In the genomic region with DNA sequence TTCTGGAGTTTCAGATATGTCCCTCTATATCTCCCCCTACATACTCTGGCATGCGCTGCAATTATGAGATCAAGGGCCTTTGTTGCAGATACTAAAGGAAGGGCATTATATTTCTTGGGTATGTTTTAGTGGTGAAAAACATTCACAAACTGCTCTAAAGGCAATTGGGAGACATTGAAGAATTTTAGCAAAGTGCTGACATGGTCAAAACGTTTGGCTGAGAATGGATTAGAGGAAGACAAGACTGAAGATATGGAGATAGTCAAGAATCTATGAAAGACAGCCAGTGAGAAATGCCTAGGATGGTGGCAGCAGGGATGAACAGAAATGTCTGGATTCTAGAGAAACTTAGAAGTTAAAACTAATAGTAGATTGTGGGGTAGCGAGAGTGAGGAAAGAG, we compare ENCODE assay signal across 22 cellular contexts.
DNase-seq lines count a peak whose midpoint lies in the region; ATAC-seq, FAIRE-seq and TF ChIP-seq lines count a peak whose summit lies in the region.
"Had no signal": no experiment of that assay in that cellular context is flagged by ENCODE, and none has a peak within 500 bp of the region (broad histone marks: within the 10 kb centered on the region; RNA-seq: fewer than 3 reads in every experiment).

No MANE protein-coding gene starts in this region.

- no peak for TF ChIP-seq EP300 in K562 (IDR thresholded peaks at IDR 0.05; ENCODE audit: low read length)

- 13% methylated on average over 3 of the region's 3 CpGs for WGBS in K562 (ENCODE audit: insufficient coverage, low coverage, missing lambda C conversion rate)
- WGBS in spleen, 5 donors, result 80 to 88% (median 84%) methylated on average over 3 of the region's 3 CpGs

- intact Hi-C loops in HCT116 (cut with micrococcal nuclease) (no loop called here), K562 (cut with micrococcal nuclease) (no loop called here), spleen (cut with DNase I; ENCODE audit: low total_unique reads) (no loop called here)

- H3K4me1 ChIP-seq in HCT116 (ENCODE audit: control insufficient read depth in 1 of 2, insufficient read depth in 2 of 2, low read length in 2 of 2) (no peaks in the 10 kb centered on the region), K562 (replicated peaks in 1 of 2; ENCODE audit: control insufficient read depth in 2 of 2, insufficient read depth in 2 of 2, low read length in 2 of 2) (no peaks in the 10 kb centered on the region), iPS-18a (ENCODE audit: control insufficient read depth, low read depth, low read length) (peaks cover 14% of the 10 kb centered on the region), spleen (no peaks in the 10 kb centered on the region)
- H3K4me1 ChIP-seq: BE2C had no signal

- H3K9ac ChIP-seq in HCT116 (ENCODE audit: low read length), result no peak overlapping the region
- H3K9ac ChIP-seq in K562 (ENCODE audit: insufficient read depth in 1 of 2, low read depth in 2 of 2, low read length in 2 of 2), result no peak overlapping the region
- H3K9ac ChIP-seq in iPS-18a (ENCODE audit: low read length), result no peak overlapping the region

- H4K20me1 ChIP-seq in HCT116 (ENCODE audit: insufficient read depth), result no peaks in the 10 kb centered on the region
- no peaks in the 10 kb centered on the region for H4K20me1 ChIP-seq in K562 (replicated peaks; ENCODE audit: control insufficient read depth, insufficient read depth, low read length)

- H3K9me2 ChIP-seq in HCT116 (ENCODE audit: insufficient read depth), result no peaks in the 10 kb centered on the region

- DNase-seq in HCT116 (ENCODE audit: low read depth, low spot score), result no peak
- DNase-seq in K562 (ENCODE audit: extremely low read depth in 1 of 4, low spot score in 3 of 4), result no peak
- DNase-seq in spleen, result no peak
- no peak for DNase-seq in activated T-cell treated with anti-CD3 and anti-CD28 coated beads, Interleukin-2, amount 50 U/mL, for 48 hours
- no peak for DNase-seq in HK-2 (ENCODE audit: unreplicated experiment)
- DNase-seq: ACHN; BE2C; C1 segment of cervical spinal cord; CD4-positive, CD25-positive, alpha-beta regulatory T cell; CD8-positive, alpha-beta memory T cell; COR-L47; DMS 273 treated with DMSO at 0.1 percent for 48 hours; DMS53; DND-41; EL; HCEC 1CT; HFFc6 had no signal

- CTCF ChIA-PET in HCT116 (lab: Charles Lee), result no interaction called here
- CTCF ChIA-PET in K562 (lab: Yijun Ruan, JAX; ENCODE audit: low intra/inter-chr PET ratio), result no interaction called here

- H3K36me3 ChIP-seq in HCT116 (ENCODE audit: control insufficient read depth in 1 of 2, insufficient read depth in 2 of 2, low read length in 2 of 2) (no peaks in the 10 kb centered on the region), K562 (ENCODE audit: control insufficient read depth, insufficient read depth, low read length) (no peaks in the 10 kb centered on the region), iPS-18a (ENCODE audit: control insufficient read depth, low read depth, low read length) (no peaks in the 10 kb centered on the region), spleen (no peaks in the 10 kb centered on the region)
- H3K36me3 ChIP-seq: BE2C had no signal

- H3K27ac ChIP-seq in 22Rv1 (no peak overlapping the region), HCT116 (ENCODE audit: low read depth, low read length) (no peak overlapping the region), K562 (ENCODE audit: extremely low read depth, low read depth, low read length) (no peak overlapping the region), iPS-18a (ENCODE audit: low read length) (peak overlapping the region; percentile 28), spleen (no peak overlapping the region)

- POLR2A ChIA-PET in HCT116 (lab: Charles Lee) (no interaction called here), K562 (lab: Yijun Ruan, JAX) (no interaction called here)

- ATAC-seq in HCT116 (no peak), K562 (no peak)
- ATAC-seq: GM12878 had no signal

- no peak overlapping the region for H3K4me3 ChIP-seq in HCT116 (replicated peaks in 1 of 2; ENCODE audit: low read depth in 1 of 2, low read length in 2 of 2)
- H3K4me3 ChIP-seq in K562, result no peak overlapping the region
- no peak overlapping the region for H3K4me3 ChIP-seq in iPS-18a (ENCODE audit: low read length)
- no peak overlapping the region for H3K4me3 ChIP-seq in spleen
- H3K4me3 ChIP-seq: GM12878 had no signal

- FAIRE-seq in K562 (lab: Jason Lieb, UNC), result no peak
- FAIRE-seq: GM12878, GM19239, HTR-8/SVneo had no signal

- no peak for TF ChIP-seq POLR2A in HCT116 (IDR thresholded peaks at IDR 0.05; ENCODE audit: borderline replicate concordance, extremely low read depth, insufficient read depth, insufficient read length)
- no peak for TF ChIP-seq POLR2A in K562 (conservative IDR thresholded peaks at IDR 0.05)
- TF ChIP-seq POLR2A in spleen (IDR thresholded peaks at IDR 0.05), result no peak

- RAD21 ChIA-PET in HCT116 (lab: Charles Lee; ENCODE audit: low non-redundant PET in 1 of 2, low total read pairs in 2 of 2, uncharacterized antibody in 2 of 2, unreplicated experiment in 2 of 2), result no interaction called here

- in situ Hi-C loops in K562 (cut with MboI), result no loop called here

- no peaks in the 10 kb centered on the region for H3K9me1 ChIP-seq in K562 (ENCODE audit: control insufficient read depth, insufficient read depth, low read length)

- TF ChIP-seq RAD21 in HCT116 (IDR thresholded peaks at IDR 0.05; ENCODE audit: low read depth), result no peak
- TF ChIP-seq RAD21 in K562 (CRISPR knock-in tag; conservative IDR thresholded peaks at IDR 0.05 in 1 of 2, IDR thresholded peaks at IDR 0.05 in 1 of 2), result 0 out of 4 replicates have a peak, but pooled peaks of 1 of the 2 experiments have one; percentile 2

- TF ChIP-seq CTCF in 22Rv1 (IDR thresholded peaks at IDR 0.05), result peak; percentile 18; the same call in 1 of the 2 replicates
- TF ChIP-seq CTCF in HCT116 (IDR thresholded peaks at IDR 0.05 in 2 of 3, conservative IDR thresholded peaks at IDR 0.05 in 1 of 3; ENCODE audit: borderline replicate concordance in 1 of 3, insufficient read depth in 1 of 3, low read depth in 2 of 3, low read length in 2 of 3), result peak in 2 of 3 experiments; percentile 11 to 34; a peak in 2 of 6 replicates
- TF ChIP-seq CTCF in K562 (IDR thresholded peaks at IDR 0.05 in 2 of 3, conservative IDR thresholded peaks at IDR 0.05 in 1 of 3; ENCODE audit: insufficient read depth in 2 of 3, low read depth in 1 of 3, low read length in 3 of 3), result peak in 1 of 3 experiments; percentile 21; a peak in 1 of 6 replicates
- no peak for TF ChIP-seq CTCF in spleen (IDR thresholded peaks at IDR 0.05 in 8 of 11, conservative IDR thresholded peaks at IDR 0.05 in 3 of 11)

- BruUV-seq in HCT116 (replicated peaks; lab: Mats Ljungman, UMichigan) (no TSS peak), K562 (replicated peaks; lab: Mats Ljungman, UMichigan) (no TSS peak)

- H3K9me3 ChIP-seq in HCT116 (ENCODE audit: control insufficient read depth in 1 of 2, insufficient read depth in 1 of 2, low read depth in 1 of 2, low read length in 2 of 2), result no peaks in the 10 kb centered on the region
- no peaks in the 10 kb centered on the region for H3K9me3 ChIP-seq in K562 (replicated peaks; ENCODE audit: control insufficient read depth, insufficient read depth, low read depth, low read length)
- H3K9me3 ChIP-seq in iPS-18a (ENCODE audit: control insufficient read depth, low read depth, low read length), result peaks cover 8% of the 10 kb centered on the region
- H3K9me3 ChIP-seq in spleen, result no peaks in the 10 kb centered on the region
- H3K9me3 ChIP-seq: BE2C had no signal

- H3K27me3 ChIP-seq in HCT116 (ENCODE audit: insufficient read depth, low read length), result no peaks in the 10 kb centered on the region
- no peaks in the 10 kb centered on the region for H3K27me3 ChIP-seq in K562 (ENCODE audit: control insufficient read depth in 2 of 2, insufficient read depth in 2 of 2, low read length in 2 of 2)
- H3K27me3 ChIP-seq in iPS-18a (ENCODE audit: control insufficient read depth, insufficient read depth, low read length), result no peaks in the 10 kb centered on the region
- H3K27me3 ChIP-seq in spleen (replicated peaks in 1 of 7), result no peaks in the 10 kb centered on the region
- H3K27me3 ChIP-seq: BE2C had no signal

- H3K79me2 ChIP-seq in HCT116 (ENCODE audit: insufficient read depth, low read length), result no peaks in the 10 kb centered on the region
- H3K79me2 ChIP-seq in K562 (ENCODE audit: control insufficient read depth, insufficient read depth, low read length), result no peaks in the 10 kb centered on the region

- no peak overlapping the region for H3K4me2 ChIP-seq in HCT116 (ENCODE audit: low read length)
- no peak overlapping the region for H3K4me2 ChIP-seq in K562 (ENCODE audit: insufficient read depth, low read length)

- H2AFZ ChIP-seq in HCT116 (ENCODE audit: low read depth, low read length, poor library complexity, severe bottlenecking) (no peak overlapping the region), K562 (ENCODE audit: low read depth, low read length) (no peak overlapping the region)

TF ChIP-seq in HCT116, 20 proteins besides CTCF, POLR2A, EP300 and RAD21 (continues in another document):
- TF ChIP-seq ELF1 (IDR thresholded peaks at IDR 0.05; ENCODE audit: borderline replicate concordance, low read depth) (no peak), POLR2AphosphoS5 (IDR thresholded peaks at IDR 0.05; ENCODE audit: low read depth, low read length) (no peak)

TF ChIP-seq in K562, 482 proteins besides CTCF, POLR2A, EP300 and RAD21:
- peak; percentile 65; the same call in 1 of the 2 replicates for TF ChIP-seq C11orf30 (IDR thresholded peaks at IDR 0.05; ENCODE audit: low read depth)
- TF ChIP-seq ZNF140 (CRISPR knock-in tag; IDR thresholded peaks at IDR 0.05), result no peak
- TF ChIP-seq MAFG (tag; conservative IDR thresholded peaks at IDR 0.05), result peak; percentile 75
- peak; percentile 77 for TF ChIP-seq ZNF316 (IDR thresholded peaks at IDR 0.05)
- no peak for TF ChIP-seq TBL1XR1 (IDR thresholded peaks at IDR 0.05; ENCODE audit: low read length in 2 of 2)
- peak; percentile 70 for TF ChIP-seq MAFK (IDR thresholded peaks at IDR 0.05; ENCODE audit: low read length)
- TF ChIP-seq MAFF (IDR thresholded peaks at IDR 0.05; ENCODE audit: low read length), result peak; percentile 56

Comparison
In these comparisons a context has a peak if more than half of its experiments do, and no peak if none do; other contexts are left out.
1. CTCF ChIP-seq: peak in 22Rv1 (single experiment) and HCT116 (2 of 3); none in spleen (0 of 11).